23 cellular contexts compared by ENCODE assay signal in the genomic region with DNA sequence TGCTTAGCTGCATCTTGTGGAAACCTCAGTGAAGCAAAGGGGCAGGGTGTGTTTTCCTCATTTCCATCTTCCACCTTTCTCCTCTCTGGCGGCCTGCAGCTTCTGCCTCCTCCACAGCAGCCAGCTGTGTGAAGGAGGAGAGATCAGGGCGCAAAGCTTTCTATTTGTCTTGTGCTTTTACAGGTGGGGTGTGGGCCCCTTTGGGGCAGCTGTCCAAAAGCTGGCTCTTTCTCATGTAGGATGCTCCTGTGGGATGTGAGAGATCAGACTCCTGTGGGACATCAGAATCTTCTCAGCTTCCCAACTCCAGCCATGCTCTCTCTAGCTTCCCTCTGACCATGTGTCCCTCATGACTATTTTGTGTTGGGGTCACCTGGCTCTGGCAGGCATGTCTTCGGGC.
DNase-seq lines count a peak whose midpoint lies in the region; ATAC-seq and TF ChIP-seq lines count a peak whose summit lies in the region.
"Had no signal": no experiment of that assay in that cellular context is flagged by ENCODE, and none has a peak within 500 bp of the region (broad histone marks: within the 10 kb centered on the region; RNA-seq: fewer than 3 reads in every experiment).

No MANE protein-coding gene starts in this region.

- DNase-seq in SJCRH30 (peak; percentile 58 to 75), aorta (no peak), hepatocyte (ENCODE audit: low spot score) (no peak), ecto neural progenitor cell (ENCODE audit: low spot score) (no peak)
- DNase-seq in activated CD4-positive, CD25-positive, alpha-beta regulatory T cell treated with anti-CD3 and anti-CD28 coated beads, Interleukin-2, amount 50 U/mL, for 72 hours, result no peak
- DNase-seq: 8988T; ACHN; BE2C; C1 segment of cervical spinal cord; CD4-positive, alpha-beta memory T cell; CD4-positive, CD25-positive, alpha-beta regulatory T cell; CD8-positive, alpha-beta memory T cell; COR-L47; DMS 273 treated with DMSO at 0.1 percent for 48 hours; DMS153; DMS79; DND-41; EL; GDM1 had no signal

- no peak for TF ChIP-seq CTCF in nephron (IDR thresholded peaks at IDR 0.05; ENCODE audit: unreplicated experiment in 3 of 3)
- no peak for TF ChIP-seq CTCF in hepatocyte (IDR thresholded peaks at IDR 0.05; ENCODE audit: poor library complexity)

- H2AFZ ChIP-seq in hepatocyte, result no peak overlapping the region

- H3K27ac Mint-ChIP-seq in nephron, result peak overlapping the region in 2 of 3 experiments; percentile 81 to 88
- H3K27ac Mint-ChIP-seq: CD14-positive monocyte; CD4-positive, alpha-beta memory T cell; CD4-positive, CD25-positive, alpha-beta regulatory T cell; CD8-positive, alpha-beta memory T cell had no signal

- no peaks in the 10 kb centered on the region for H3K36me3 Mint-ChIP-seq in nephron (ENCODE audit: low read depth)
- H3K36me3 Mint-ChIP-seq: CD14-positive monocyte; CD4-positive, alpha-beta memory T cell; CD4-positive, CD25-positive, alpha-beta regulatory T cell; CD8-positive, alpha-beta memory T cell had no signal

- H3K4me1 Mint-ChIP-seq in nephron, result peaks cover 17% of the 10 kb centered on the region
- H3K4me1 Mint-ChIP-seq: CD4-positive, alpha-beta memory T cell; CD4-positive, CD25-positive, alpha-beta regulatory T cell; CD8-positive, alpha-beta memory T cell had no signal

- H3K36me3 ChIP-seq in SJCRH30 (no peaks in the 10 kb centered on the region), aorta (ENCODE audit: control insufficient read depth in 1 of 2, insufficient read depth in 2 of 2, low read length in 1 of 2) (no peaks in the 10 kb centered on the region), hepatocyte (replicated peaks; ENCODE audit: insufficient read depth, low read depth) (no peaks in the 10 kb centered on the region)
- H3K36me3 ChIP-seq: BE2C, BLaER1 had no signal

- H3K9me3 ChIP-seq in SJCRH30 (replicated peaks), result no peaks in the 10 kb centered on the region
- H3K9me3 ChIP-seq in aorta (ENCODE audit: control insufficient read depth, low read length), result no peaks in the 10 kb centered on the region
- H3K9me3 ChIP-seq in hepatocyte (ENCODE audit: low read depth), result no peaks in the 10 kb centered on the region
- H3K9me3 ChIP-seq: BE2C had no signal

- peak; percentile 11 for ATAC-seq in aorta (ENCODE audit: low FRiP score)
- ATAC-seq: GM12878 had no signal

- intact Hi-C loops in aorta (cut with DNase I), result no loop called here

- H3K4me3 Mint-ChIP-seq in nephron, result no peak overlapping the region
- H3K4me3 Mint-ChIP-seq: CD14-positive monocyte; CD4-positive, alpha-beta memory T cell; CD4-positive, CD25-positive, alpha-beta regulatory T cell; CD8-positive, alpha-beta memory T cell had no signal

- H3K9me2 ChIP-seq in hepatocyte (replicated peaks; ENCODE audit: insufficient read depth), result no peaks in the 10 kb centered on the region

- WGBS in aorta, 2 donors, result 72 to 95% methylated on average over 3 of the region's 3 CpGs
- 75% methylated on average over 3 of the region's 3 CpGs for WGBS in hepatocyte (ENCODE audit: low lambda C conversion rate, missing lambda C conversion rate)

- H4K20me1 ChIP-seq in hepatocyte (ENCODE audit: insufficient read depth, poor library complexity, severe bottlenecking), result no peaks in the 10 kb centered on the region
- H4K20me1 ChIP-seq: BLaER1 had no signal

- H3K4me3 ChIP-seq in SJCRH30 (no peak overlapping the region), aorta (ENCODE audit: low read length in 2 of 2) (no peak overlapping the region), hepatocyte (no peak overlapping the region)
- H3K4me3 ChIP-seq: BLaER1, GM12878 had no signal

- peak overlapping the region; percentile 67 for H3K27ac ChIP-seq in SJCRH30
- H3K27ac ChIP-seq in aorta (ENCODE audit: low read depth in 1 of 2, low read length in 2 of 2), result no peak overlapping the region
- no peak overlapping the region for H3K27ac ChIP-seq in hepatocyte
- H3K27ac ChIP-seq: BLaER1 had no signal

- H3K4me2 ChIP-seq in hepatocyte, result no peak overlapping the region
- H3K4me2 ChIP-seq: BLaER1 had no signal

- peaks cover 25% of the 10 kb centered on the region for H3K4me1 ChIP-seq in SJCRH30
- H3K4me1 ChIP-seq in aorta (ENCODE audit: control insufficient read depth in 1 of 2, insufficient read depth in 2 of 2, low read length in 2 of 2), result no peaks in the 10 kb centered on the region
- H3K4me1 ChIP-seq in hepatocyte (ENCODE audit: insufficient read depth), result no peaks in the 10 kb centered on the region
- H3K4me1 ChIP-seq: BE2C had no signal

- H3K79me2 ChIP-seq in hepatocyte, result no peaks in the 10 kb centered on the region

- peaks cover 21% of the 10 kb centered on the region for H3K9me3 Mint-ChIP-seq in nephron

- H3K27me3 ChIP-seq in SJCRH30 (no peaks in the 10 kb centered on the region), aorta (ENCODE audit: control insufficient read depth in 1 of 2, insufficient read depth in 2 of 2, low read length in 1 of 2) (no peaks in the 10 kb centered on the region), hepatocyte (no peaks in the 10 kb centered on the region)
- H3K27me3 ChIP-seq: BE2C had no signal

- peaks cover 5% of the 10 kb centered on the region for H3K27me3 Mint-ChIP-seq in nephron (ENCODE audit: low read depth)
- H3K27me3 Mint-ChIP-seq: CD4-positive, alpha-beta memory T cell; CD4-positive, CD25-positive, alpha-beta regulatory T cell had no signal

Comparison
In these comparisons a context has a peak if more than half of its experiments do, and no peak if none do; other contexts are left out.
1. DNase-seq: peak in SJCRH30 (2 of 2); none in aorta (0 of 2), activated CD4-positive, CD25-positive, alpha-beta regulatory T cell treated with anti-CD3 and anti-CD28 coated beads, Interleukin-2, amount 50 U/mL, for 72 hours (single experiment), hepatocyte (single experiment) and ecto neural progenitor cell (single experiment).